8 cellular contexts compared by ENCODE assay signal in the genomic region with DNA sequence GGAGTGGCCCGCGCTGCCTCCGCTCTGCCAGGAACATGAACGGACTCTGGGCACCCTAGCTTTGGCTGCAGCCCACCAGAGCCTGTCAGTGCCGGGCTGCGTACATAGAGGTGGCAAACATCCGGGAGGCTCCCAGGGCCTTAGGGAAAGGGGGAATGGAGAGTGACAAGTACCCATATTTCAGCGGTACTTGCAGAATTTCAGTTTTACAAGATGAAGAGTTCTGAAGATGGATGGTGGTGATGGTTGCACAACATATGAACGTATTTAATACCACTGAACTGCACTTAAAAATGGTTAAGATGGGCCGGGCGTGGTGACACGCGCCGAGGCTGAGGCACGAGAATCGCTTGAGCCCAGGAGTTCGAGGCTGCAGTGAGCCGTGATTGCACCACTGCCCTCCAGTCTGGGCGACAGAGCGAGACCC. TPM values are rescaled to one million over a fixed set of nuclear protein-coding genes. Genes with fewer than 3 reads are reported as not detected.
DNase-seq lines count a peak whose midpoint lies in the region; ATAC-seq and TF ChIP-seq lines count a peak whose summit lies in the region.

No MANE protein-coding gene starts in this region.

- H3K36me3 Mint-ChIP-seq in CD14-positive monocyte (peaks cover 8 to 17% of the 10 kb centered on the region in 2 donors), nephron progenitor cell (ENCODE audit: low read depth) (peaks cover 14% of the 10 kb centered on the region)

- peak overlapping the region; percentile 100 for H3K9ac ChIP-seq in MM.1S (ENCODE audit: low read length)
- H3K9ac ChIP-seq in duodenal mucosa (ENCODE audit: low read depth in 1 of 2, low read length in 2 of 2): peak overlapping the region; percentile 73 to 89

- H3K4me3 ChIP-seq in MM.1S (ENCODE audit: low read length) (peak overlapping the region; percentile 98), duodenal mucosa (ENCODE audit: low read depth in 1 of 2, low read length in 2 of 2) (peak overlapping the region; percentile 71 to 81)

- peaks cover 20% of the 10 kb centered on the region for H3F3A ChIP-seq in MM.1S (ENCODE audit: insufficient read depth, low read length)

- ATAC-seq in HG02642 (IDR thresholded peaks at IDR 0.05; ENCODE audit: poor library complexity, unreplicated experiment): no peak

- H3K9me3 Mint-ChIP-seq in CD14-positive monocyte: peaks cover 0 to 5% (median 0%) of the 10 kb centered on the region in 7 donors
- H3K9me3 Mint-ChIP-seq in nephron progenitor cell: peaks cover 7% of the 10 kb centered on the region

- H3K4me1 ChIP-seq in MM.1S (ENCODE audit: low read length) (peaks cover 25% of the 10 kb centered on the region), duodenal mucosa (ENCODE audit: control insufficient read depth in 1 of 2, insufficient read depth in 2 of 2, low read length in 2 of 2) (peaks cover 19 to 27% of the 10 kb centered on the region in 2 donors)

- H3K9me2 ChIP-seq in MM.1S (replicated peaks; ENCODE audit: insufficient read depth, low read length): no peaks in the 10 kb centered on the region

- H3K9me3 ChIP-seq in MM.1S (replicated peaks; ENCODE audit: insufficient read depth, low read length) (no peaks in the 10 kb centered on the region), duodenal mucosa (ENCODE audit: control insufficient read depth in 1 of 2, low read length in 2 of 2) (no peaks in the 10 kb centered on the region)

- peak overlapping the region; percentile 96 to 98 (median 97) for H3K27ac Mint-ChIP-seq in CD14-positive monocyte
- peak overlapping the region; percentile 46 for H3K27ac Mint-ChIP-seq in nephron progenitor cell

- peak overlapping the region; percentile 98; the same call in 1 of the 2 replicates for H3K27ac ChIP-seq in MM.1S (ENCODE audit: low read length)
- H3K27ac ChIP-seq in duodenal mucosa (ENCODE audit: low read depth, low read length): no peak overlapping the region

- H3K27me3 ChIP-seq in MM.1S (replicated peaks; ENCODE audit: insufficient read depth, low read length) (no peaks in the 10 kb centered on the region), duodenal mucosa (ENCODE audit: control insufficient read depth in 1 of 2, insufficient read depth in 2 of 2, low read length in 2 of 2) (no peaks in the 10 kb centered on the region)

- TF ChIP-seq CTCF in CD14-positive monocyte (IDR thresholded peaks at IDR 0.05) (peak; percentile 52), MM.1S (IDR thresholded peaks at IDR 0.05; ENCODE audit: low read length) (no peak), nephron progenitor cell (IDR thresholded peaks at IDR 0.05) (no peak), GM13977 (IDR thresholded peaks at IDR 0.05; ENCODE audit: extremely low read depth, insufficient read depth, missing control alignments) (no peak)

- peak overlapping the region; percentile 88 for H3K4me2 ChIP-seq in MM.1S (ENCODE audit: low read depth, low read length)

- intact Hi-C loops in CD14-positive monocyte (cut with micrococcal nuclease): loop anchor here in 1 of 2 donors (2.0 to 10.0 kb wide), 3 partner anchors 18 to 274 kb away; partner anchors contain the start of gene DGUOK

- no peak for DNase-seq in CD14-positive monocyte (ENCODE audit: low spot score)
- no peak for DNase-seq in MM.1S
- peak; percentile 18 for DNase-seq in nephron progenitor cell
- DNase-seq in GM13977 (ENCODE audit: low spot score): no peak
- no peak for DNase-seq in NK-92 treated with Interleukin-12 subunit alpha and Interleukin-12 subunit beta, amount 100 ng/mL, for 24 hours (lab: John Stamatoyannopoulos, UW)
- DNase-seq in SW480 (ENCODE audit: low spot score): no peak

- peaks cover 59% of the 10 kb centered on the region for H3K79me2 ChIP-seq in MM.1S (ENCODE audit: low read length)

- H3K27me3 Mint-ChIP-seq in CD14-positive monocyte (ENCODE audit: low read depth in 3 of 3) (peaks cover 0 to 5% (median 1%) of the 10 kb centered on the region in 3 donors), nephron progenitor cell (ENCODE audit: low read depth, poor library complexity) (peaks cover 12% of the 10 kb centered on the region)

- peaks cover 38% of the 10 kb centered on the region for H3K4me1 Mint-ChIP-seq in CD14-positive monocyte
- peaks cover 45% of the 10 kb centered on the region for H3K4me1 Mint-ChIP-seq in nephron progenitor cell

- H4K20me1 ChIP-seq in MM.1S (ENCODE audit: insufficient read depth, low read length): 0 out of 2 replicates have a peak, but pooled peaks cover 8% of the 10 kb centered on the region

- in situ Hi-C loops in GM13977 (cut with MboI; ENCODE audit: low pct_unique_long_range_greater_than_20kb, low sequenced_read_pairs, unreplicated experiment): no loop called here

- H2AFZ ChIP-seq in MM.1S (ENCODE audit: low read length): no peak overlapping the region

- no peaks in the 10 kb centered on the region; the same call in 1 of the 2 replicates for H3K36me3 ChIP-seq in MM.1S (replicated peaks; ENCODE audit: insufficient read depth, low read length)
- H3K36me3 ChIP-seq in duodenal mucosa (ENCODE audit: control insufficient read depth in 1 of 2, insufficient read depth in 2 of 2, low read length in 2 of 2): no peaks in the 10 kb centered on the region

- H3K4me3 Mint-ChIP-seq in CD14-positive monocyte (peak overlapping the region; percentile 92 to 100), nephron progenitor cell (peak overlapping the region; percentile 96)

RNA-seq across cellular contexts. Expression of gene MTHFD2, which starts 0.9 kb away (rescaled TPM):
- 10 to 100 TPM; 24.1 to 39.4 TPM for polyA plus RNA-seq in CD14-positive monocyte

RNA-seq across cellular contexts. Expression of gene MOB1A, which starts 20.6 kb away (rescaled TPM):
- polyA plus RNA-seq in CD14-positive monocyte: 100 to 1,000 TPM; 285 to 367 TPM

RNA-seq across cellular contexts. Expression of gene BOLA3, which starts 51.6 kb away (rescaled TPM):
- polyA plus RNA-seq in CD14-positive monocyte: 1 to 10 TPM; 7.7 to 8.0 TPM
